In the genomic region with DNA sequence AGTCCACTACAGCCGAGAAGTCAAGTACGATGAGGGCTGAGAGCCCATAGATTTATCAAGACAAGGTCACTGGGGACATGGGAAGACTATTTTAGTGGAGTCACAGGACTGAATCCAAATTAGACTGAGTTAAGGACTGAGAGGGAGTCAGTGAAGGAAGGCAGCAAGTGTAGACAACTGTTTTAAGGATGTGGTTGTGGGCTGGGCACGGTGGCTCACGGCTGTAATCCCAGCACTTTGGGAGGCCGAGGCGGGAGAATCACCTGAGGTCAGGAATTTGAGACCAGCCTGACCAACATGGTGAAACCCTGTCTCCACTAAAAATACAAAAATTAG, we compare ENCODE assay signal across 8 cellular contexts. TPM values are rescaled to one million over a fixed set of nuclear protein-coding genes. Genes with fewer than 3 reads are reported as not detected.
DNase-seq lines count a peak whose midpoint lies in the region; ATAC-seq, FAIRE-seq and TF ChIP-seq lines count a peak whose summit lies in the region.
"Not testable (repeated sequence)": the region's sequence is repeated elsewhere in the genome, so short reads cannot be mapped to it uniquely, and the experiment has no call there.

No MANE protein-coding gene starts in this region.

- H3K4me2 ChIP-seq in GM23338; parathyroid adenoma (ENCODE audit: low read length): not testable (repeated sequence)

- not testable (repeated sequence) for TF ChIP-seq POLR2A in breast epithelium (IDR thresholded peaks at IDR 0.05); gastroesophageal sphincter (IDR thresholded peaks at IDR 0.05); vagina (IDR thresholded peaks at IDR 0.05)

- H4K20me1 ChIP-seq in GM23338 (replicated peaks; ENCODE audit: insufficient read depth): not testable (repeated sequence)

- intact Hi-C loops in breast epithelium (cut with DNase I; ENCODE audit: low total_unique reads); kidney (cut with DNase I): not testable (repeated sequence)
- intact Hi-C loops in vagina (cut with DNase I): loop anchor here (5.0 kb wide), 1 partner anchor 105 kb away; the partner anchor contains the start of gene ITGB5

- 84 to 90% methylated on average over 3 to 5 of the region's 6 CpGs for WGBS in gastroesophageal sphincter (ENCODE audit: low coverage in 1 of 2), 2 donors

- not testable (repeated sequence) for H3K27me3 Mint-ChIP-seq in GM23338 (ENCODE audit: insufficient read depth, low read depth, poor library complexity)

- H3K36me3 Mint-ChIP-seq in GM23338 (ENCODE audit: low read depth): peaks cover 37% of the 10 kb centered on the region

- not testable (repeated sequence) for H3K4me3 Mint-ChIP-seq in GM23338

- FAIRE-seq in kidney (lab: Jason Lieb, UNC): not testable (repeated sequence)

- peaks cover 25% of the 10 kb centered on the region for H3K4me1 ChIP-seq in GM23338 (ENCODE audit: insufficient read depth)
- H3K4me1 ChIP-seq in SJCRH30: peaks cover 52% of the 10 kb centered on the region
- peaks cover 20 to 44% of the 10 kb centered on the region in 2 donors for H3K4me1 ChIP-seq in breast epithelium
- H3K4me1 ChIP-seq in gastroesophageal sphincter: peaks cover 21 to 80% (median 45%) of the 10 kb centered on the region in 3 donors
- peaks cover 44 to 50% of the 10 kb centered on the region in 2 donors for H3K4me1 ChIP-seq in kidney (ENCODE audit: control insufficient read depth in 1 of 2, insufficient read depth in 1 of 2, low read depth in 1 of 2, low read length in 2 of 2)
- H3K4me1 ChIP-seq in parathyroid adenoma: peaks cover 53% of the 10 kb centered on the region
- peaks cover 60 to 66% (median 65%) of the 10 kb centered on the region in 3 donors for H3K4me1 ChIP-seq in skeletal muscle tissue (ENCODE audit: control insufficient read depth in 3 of 3, insufficient read depth in 3 of 3, low read length in 3 of 3)
- H3K4me1 ChIP-seq in vagina: peaks cover 68% of the 10 kb centered on the region

- not testable (repeated sequence) for H2AFZ ChIP-seq in GM23338, parathyroid adenoma

- H3F3A ChIP-seq in GM23338 (replicated peaks; ENCODE audit: low read depth): not testable (repeated sequence)

- not testable (repeated sequence) for DNase-seq in GM23338 (ENCODE audit: low spot score); breast epithelium (ENCODE audit: low spot score in 2 of 2); kidney; vagina (ENCODE audit: extremely low spot score in 2 of 2)
- DNase-seq in SJCRH30: peak; percentile 37 to 60

- H3K4me1 Mint-ChIP-seq in GM23338: peaks cover 39% of the 10 kb centered on the region

- not testable (repeated sequence) for TF ChIP-seq CTCF in GM23338 (conservative IDR thresholded peaks at IDR 0.05; ENCODE audit: low read depth in 2 of 2); breast epithelium (IDR thresholded peaks at IDR 0.05); gastroesophageal sphincter (IDR thresholded peaks at IDR 0.05); kidney (IDR thresholded peaks at IDR 0.05; ENCODE audit: borderline replicate concordance, extremely low read depth, insufficient read depth); parathyroid adenoma (IDR thresholded peaks at IDR 0.05); vagina (IDR thresholded peaks at IDR 0.05)

- not testable (repeated sequence) for H3K9me3 ChIP-seq in SJCRH30 (replicated peaks); breast epithelium; gastroesophageal sphincter; kidney (ENCODE audit: control insufficient read depth in 1 of 2, low read length in 2 of 2); parathyroid adenoma (ENCODE audit: control insufficient read depth, low read length); skeletal muscle tissue (ENCODE audit: control insufficient read depth in 3 of 3, low read length in 3 of 3); vagina

- peaks cover 44% of the 10 kb centered on the region for H3K79me2 ChIP-seq in GM23338 (replicated peaks; ENCODE audit: insufficient read depth)
- H3K79me2 ChIP-seq in parathyroid adenoma: not testable (repeated sequence)

- H3K27ac ChIP-seq in GM23338 (ENCODE audit: low read depth) (peak overlapping the region; percentile 74), SJCRH30 (peak overlapping the region; percentile 84), breast epithelium (peak overlapping the region; percentile 21 to 90), gastroesophageal sphincter (peak overlapping the region in 3 of 4 donors; percentile 90 to 94 (median 93)), kidney (ENCODE audit: low read depth in 2 of 2, low read length in 2 of 2) (peak overlapping the region; percentile 11 to 48), parathyroid adenoma (peak overlapping the region; percentile 94), skeletal muscle tissue (ENCODE audit: low read depth, low read length) (peak overlapping the region; percentile 97), vagina (peak overlapping the region; percentile 86)

- TF ChIP-seq EP300 in gastroesophageal sphincter (IDR thresholded peaks at IDR 0.05): not testable (repeated sequence)

- H3K9me3 Mint-ChIP-seq in GM23338: not testable (repeated sequence)

- not testable (repeated sequence) for H3K9me2 ChIP-seq in GM23338 (ENCODE audit: insufficient read depth)

- not testable (repeated sequence) for H3K36me3 ChIP-seq in GM23338 (ENCODE audit: insufficient read depth); SJCRH30; breast epithelium; gastroesophageal sphincter; kidney (ENCODE audit: control insufficient read depth in 1 of 2, insufficient read depth in 2 of 2, low read length in 2 of 2); parathyroid adenoma (ENCODE audit: control insufficient read depth, insufficient read depth, low read length); skeletal muscle tissue (ENCODE audit: control insufficient read depth in 3 of 3, insufficient read depth in 3 of 3, low read length in 3 of 3); vagina

- H3K27me3 ChIP-seq in GM23338 (ENCODE audit: insufficient read depth); SJCRH30; breast epithelium; gastroesophageal sphincter; parathyroid adenoma (ENCODE audit: control insufficient read depth, insufficient read depth, low read length); skeletal muscle tissue (ENCODE audit: control insufficient read depth in 3 of 3, insufficient read depth in 3 of 3, low read length in 3 of 3); vagina: not testable (repeated sequence)

- not testable (repeated sequence) for H3K27ac Mint-ChIP-seq in GM23338

- ATAC-seq in GM23338, gastroesophageal sphincter: not testable (repeated sequence)

- not testable (repeated sequence) for H3K4me3 ChIP-seq in GM23338; SJCRH30; breast epithelium; gastroesophageal sphincter; kidney (ENCODE audit: low read length in 2 of 2); parathyroid adenoma (ENCODE audit: low read depth, low read length); skeletal muscle tissue (ENCODE audit: low read length in 3 of 3); vagina

- not testable (repeated sequence) for H3K9ac ChIP-seq in kidney (ENCODE audit: low read length in 2 of 2); parathyroid adenoma; skeletal muscle tissue (ENCODE audit: low read depth in 1 of 3, low read length in 3 of 3)

RNA-seq across cellular contexts. Expression of gene UMPS, which starts 52.1 kb away (rescaled TPM):
- total RNA-seq in GM23338 (2014; rRNA removed; shearing (Covaris generic)): 48.8 and 50.9 TPM in 2 replicates
- 40.2 and 44.1 TPM in 2 replicates for polyA plus RNA-seq in GM23338 (2016; fragmentation: Nextera tagmentation; extraction: Ambion mirVana)
- 50.4 and 62.9 TPM in 2 replicates for total RNA-seq in SJCRH30 (2014; rRNA removed; shearing (Covaris generic))
- 10 to 100 TPM; 18.4 to 34.1 (median 28.0) TPM for total RNA-seq in breast epithelium
- 10 to 100 TPM; 18.5 to 24.3 (median 20.7) TPM for total RNA-seq in gastroesophageal sphincter
- total RNA-seq in kidney: 24.7 TPM
- polyA plus RNA-seq in kidney (ENCODE audit: insufficient read depth, low read depth, low replicate concordance): 25.7 TPM
- 28.2 TPM for total RNA-seq in skeletal muscle tissue
- total RNA-seq in vagina: 13.3 TPM

Comparison
In these comparisons a context has a peak if more than half of its experiments do, and no peak if none do; other contexts are left out.
1. H3K27ac ChIP-seq: peak in every context shown above with its lines; median percentile 97 in skeletal muscle tissue; 94 in parathyroid adenoma; 93 in gastroesophageal sphincter; 86 in vagina; 84 in SJCRH30; 74 in GM23338; 56 in breast epithelium; 30 in kidney.